ENCODE assay signal across 1 cellular context in genomic region chr19:39582442-39582841, GRCh38.
TF ChIP-seq lines count a peak whose summit lies in the region.

No MANE protein-coding gene starts in this region.

TF ChIP-seq in H1, 55 proteins besides CTCF, POLR2A, EP300 and RAD21:
- TF ChIP-seq CBX5 (IDR thresholded peaks at IDR 0.05; ENCODE audit: low read depth, low read length) (no peak), SUZ12 (IDR thresholded peaks at IDR 0.05; ENCODE audit: low read length) (no peak), MAFK (IDR thresholded peaks at IDR 0.05; ENCODE audit: low read depth, low read length) (no peak), ASH2L (IDR thresholded peaks at IDR 0.05; ENCODE audit: low read length) (no peak), HDAC2 (IDR thresholded peaks at IDR 0.05; ENCODE audit: borderline replicate concordance in 1 of 2, low read depth in 2 of 2, low read length in 2 of 2) (no peak), SRF (IDR thresholded peaks at IDR 0.05; ENCODE audit: low read depth, low read length) (no peak), SIX5 (IDR thresholded peaks at IDR 0.05; ENCODE audit: low read depth, low read length) (no peak), HDAC6 (IDR thresholded peaks at IDR 0.05; ENCODE audit: low read depth, low read length) (no peak), BACH1 (IDR thresholded peaks at IDR 0.05; ENCODE audit: low read length) (no peak), JUN (IDR thresholded peaks at IDR 0.05; ENCODE audit: low read depth, low read length) (no peak), POLR2AphosphoS5 (IDR thresholded peaks at IDR 0.05; ENCODE audit: low read depth, low read length) (no peak), TAF1 (IDR thresholded peaks at IDR 0.05; ENCODE audit: low read depth, low read length) (no peak), CHD7 (IDR thresholded peaks at IDR 0.05; ENCODE audit: insufficient replicate concordance, low read length) (no peak), CREB1 (IDR thresholded peaks at IDR 0.05) (no peak), NANOG (IDR thresholded peaks at IDR 0.05; ENCODE audit: insufficient read depth, low read depth, low read length, poor library complexity, severe bottlenecking) (no peak), TEAD4 (IDR thresholded peaks at IDR 0.05; ENCODE audit: low read depth, low read length) (no peak), CTBP2 (IDR thresholded peaks at IDR 0.05; ENCODE audit: borderline replicate concordance, insufficient read depth, insufficient read length, low read length) (no peak)
